Comparison of ENCODE assay signal across 8 cellular contexts in genomic region chr12:120437735-120438494, GRCh38. TPM values are rescaled to one million over a fixed set of nuclear protein-coding genes. Genes with fewer than 3 reads are reported as not detected.
DNase-seq lines count a peak whose midpoint lies in the region; ATAC-seq and TF ChIP-seq lines count a peak whose summit lies in the region.

TSS of gene COX6A1 (plus strand) at chr12:120438113. CDS start at chr12:120438127, 14 bp downstream.

- no peaks in the 10 kb centered on the region for H3F3A ChIP-seq in smooth muscle cell (ENCODE audit: low read depth)

- no TSS peak for BruUV-seq in mammary epithelial cell (replicated peaks; lab: Mats Ljungman, UMichigan)

- no peaks in the 10 kb centered on the region for H3K27me3 ChIP-seq in WERI-Rb-1 (ENCODE audit: insufficient read depth, low read depth, severe bottlenecking)
- no peaks in the 10 kb centered on the region for H3K27me3 ChIP-seq in mammary epithelial cell (ENCODE audit: insufficient read depth, low read length)
- H3K27me3 ChIP-seq in smooth muscle cell (ENCODE audit: low read depth) = no peaks in the 10 kb centered on the region

- H3K36me3 ChIP-seq in WERI-Rb-1 (peaks cover 34% of the 10 kb centered on the region), mammary epithelial cell (ENCODE audit: insufficient read depth, low read length) (no peaks in the 10 kb centered on the region), smooth muscle cell (ENCODE audit: low read depth) (no peaks in the 10 kb centered on the region)

- 2% methylated on average over 35 of the region's 59 CpGs for WGBS in mammary epithelial cell (ENCODE audit: low coverage, missing lambda C conversion rate)
- WGBS in smooth muscle cell (ENCODE audit: low lambda C conversion rate) = 1% methylated on average over 56 of the region's 59 CpGs

- peak within 1 kb of the TSS; percentile 77 for H3K9ac ChIP-seq in mammary epithelial cell (ENCODE audit: insufficient read depth, low read length)
- H3K9ac ChIP-seq in smooth muscle cell (ENCODE audit: low read depth) = peak within 1 kb of the TSS; percentile 87

- peak; percentile 99 for DNase-seq in AG08395 (ENCODE audit: low spot score)
- DNase-seq in NCI-H2227 (lab: John Stamatoyannopoulos, UW; ENCODE audit: unreplicated experiment) = peak; percentile 99
- DNase-seq in WERI-Rb-1 = peak; percentile 99
- DNase-seq in mammary epithelial cell = peak; percentile 98
- DNase-seq in iPS-NIHi11 (ENCODE audit: low spot score) = peak; percentile 96
- peak; percentile 56 for DNase-seq in smooth muscle cell (lab: John Stamatoyannopoulos, UW; ENCODE audit: unreplicated experiment)

- peak; percentile 95 for ATAC-seq in GM18873 (IDR thresholded peaks at IDR 0.05; ENCODE audit: low FRiP score, unreplicated experiment)
- ATAC-seq in HG03139 (IDR thresholded peaks at IDR 0.05; ENCODE audit: unreplicated experiment) = peak; percentile 96

- H2AFZ ChIP-seq in mammary epithelial cell (ENCODE audit: low read depth, low read length) (peak within 1 kb of the TSS; percentile 92), smooth muscle cell (ENCODE audit: low read depth) (peak within 1 kb of the TSS; percentile 96)

- H3K4me2 ChIP-seq in mammary epithelial cell (ENCODE audit: insufficient read depth, low read depth, low read length) = peak within 1 kb of the TSS; percentile 88
- peak within 1 kb of the TSS; percentile 90 for H3K4me2 ChIP-seq in smooth muscle cell

- H4K20me1 ChIP-seq in mammary epithelial cell (ENCODE audit: insufficient read depth, low read length) (no peaks in the 10 kb centered on the region), smooth muscle cell (ENCODE audit: low read depth) (peaks cover 24% of the 10 kb centered on the region)

- H3K4me3 ChIP-seq in WERI-Rb-1 (ENCODE audit: low read depth, low read length) (peak within 1 kb of the TSS; percentile 63), mammary epithelial cell (replicated peaks in 1 of 3; ENCODE audit: insufficient read depth in 1 of 3, low read depth in 2 of 3, low read length in 3 of 3) (peak within 1 kb of the TSS; percentile 47 to 99 (median 82)), smooth muscle cell (peak within 1 kb of the TSS; percentile 98)

- H3K79me2 ChIP-seq in mammary epithelial cell (ENCODE audit: insufficient read depth, low read length) = peaks cover 42% of the 10 kb centered on the region
- peaks cover 41% of the 10 kb centered on the region for H3K79me2 ChIP-seq in smooth muscle cell (ENCODE audit: low read depth)

- H3K9me3 ChIP-seq in WERI-Rb-1 (ENCODE audit: severe bottlenecking) (no peaks in the 10 kb centered on the region), mammary epithelial cell (replicated peaks; ENCODE audit: insufficient read depth, low read length) (no peaks in the 10 kb centered on the region), smooth muscle cell (replicated peaks; ENCODE audit: low read depth) (no peaks in the 10 kb centered on the region)

- intact Hi-C loops in mammary epithelial cell (cut with micrococcal nuclease) = loop anchor here (1.0 to 5.0 kb wide), 3 partner anchors 81 to 248 kb away; partner anchors contain the start of gene POP5

- peaks cover 14% of the 10 kb centered on the region for H3K4me1 ChIP-seq in mammary epithelial cell (ENCODE audit: insufficient read depth, low read length)
- peaks cover 14% of the 10 kb centered on the region for H3K4me1 ChIP-seq in smooth muscle cell (ENCODE audit: low read depth)

- dilution Hi-C loops in mammary epithelial cell (cut with HindIII; ENCODE audit: low sequenced_read_pairs) = loop anchor here (5.0 kb wide), 1 partner anchor 66 kb away; no protein-coding TSS in a partner anchor

- in situ Hi-C loops in mammary epithelial cell (cut with MboI; ENCODE audit: low sequenced_read_pairs in 2 of 2) = no loop called here

- CTCF ChIA-PET in mammary epithelial cell (lab: Charles Lee; ENCODE audit: low non-redundant PET) = interaction anchor here (0.7 kb wide), 1 partner anchor 38 kb away, joined by 3 read pairs; no protein-coding TSS in a partner anchor

- H3K27ac ChIP-seq in WERI-Rb-1 (peak within 1 kb of the TSS; percentile 82), mammary epithelial cell (ENCODE audit: insufficient read depth, low read depth, low read length) (peak within 1 kb of the TSS; percentile 61), smooth muscle cell (ENCODE audit: low read depth) (peak within 1 kb of the TSS; percentile 64)

- TF ChIP-seq CTCF in WERI-Rb-1 (IDR thresholded peaks at IDR 0.05; ENCODE audit: low read depth, low read length) = peak; percentile 52
- TF ChIP-seq CTCF in mammary epithelial cell (conservative IDR thresholded peaks at IDR 0.05 in 1 of 2, IDR thresholded peaks at IDR 0.05 in 1 of 2; ENCODE audit: extremely low read depth in 1 of 2, insufficient read depth in 1 of 2, low read depth in 1 of 2, low read length in 2 of 2) = peak in 1 of 2 donors; percentile 21
- TF ChIP-seq CTCF in smooth muscle cell (IDR thresholded peaks at IDR 0.05; ENCODE audit: borderline replicate concordance, insufficient read depth, poor library complexity, severe bottlenecking) = no peak

RNA-seq across cellular contexts. Expression of gene COX6A1, which starts in this region (rescaled TPM):
- total RNA-seq in mammary epithelial cell = 100 to 1,000 TPM; 306 to 422 TPM
- 907 TPM for polyA plus RNA-seq in mammary epithelial cell
- 152 TPM for polyA minus RNA-seq in mammary epithelial cell
- 597 and 788 TPM in 2 replicates for total RNA-seq in smooth muscle cell
- polyA plus RNA-seq in smooth muscle cell = 949 and 1,088 TPM in 2 replicates

Comparison
In these comparisons a context has a peak if more than half of its experiments do, and no peak if none do; other contexts are left out.
1. Peak in every context shown above with its lines: DNase-seq, ATAC-seq, H3K4me3 ChIP-seq and H3K27ac ChIP-seq.